Comparison of ENCODE assay signal across 2 cellular contexts in genomic region chr1:191588905-191589304, GRCh38.
TF ChIP-seq lines count a peak whose summit lies in the region.

No MANE protein-coding gene starts in this region.

TF ChIP-seq in GM23338, 12 proteins besides CTCF, POLR2A, EP300 and RAD21 (continued from another document):
- TF ChIP-seq REST (IDR thresholded peaks at IDR 0.05; ENCODE audit: unreplicated experiment) (no peak), ZNF462 (CRISPR knock-in tag; IDR thresholded peaks at IDR 0.05) (no peak), EZH2 (IDR thresholded peaks at IDR 0.05; ENCODE audit: low read depth, unreplicated experiment) (no peak), ZNF114 (CRISPR knock-in tag; IDR thresholded peaks at IDR 0.05) (no peak), JUNB (IDR thresholded peaks at IDR 0.05; ENCODE audit: unreplicated experiment) (no peak)
- TF ChIP-seq, protein P1, sequence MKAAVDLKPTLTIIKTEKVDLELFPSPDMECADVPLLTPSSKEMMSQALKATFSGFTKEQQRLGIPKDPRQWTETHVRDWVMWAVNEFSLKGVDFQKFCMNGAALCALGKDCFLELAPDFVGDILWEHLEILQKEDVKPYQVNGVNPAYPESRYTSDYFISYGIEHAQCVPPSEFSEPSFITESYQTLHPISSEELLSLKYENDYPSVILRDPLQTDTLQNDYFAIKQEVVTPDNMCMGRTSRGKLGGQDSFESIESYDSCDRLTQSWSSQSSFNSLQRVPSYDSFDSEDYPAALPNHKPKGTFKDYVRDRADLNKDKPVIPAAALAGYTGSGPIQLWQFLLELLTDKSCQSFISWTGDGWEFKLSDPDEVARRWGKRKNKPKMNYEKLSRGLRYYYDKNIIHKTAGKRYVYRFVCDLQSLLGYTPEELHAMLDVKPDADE (IDR thresholded peaks at IDR 0.05) = no peak
TF ChIP-seq in GM23338: peak in this region for 0.

TF ChIP-seq in H1, 55 proteins besides CTCF, POLR2A, EP300 and RAD21 (continued from another document):
- TF ChIP-seq SP1 (IDR thresholded peaks at IDR 0.05; ENCODE audit: low read depth, low read length) = no peak
